In the genomic region with DNA sequence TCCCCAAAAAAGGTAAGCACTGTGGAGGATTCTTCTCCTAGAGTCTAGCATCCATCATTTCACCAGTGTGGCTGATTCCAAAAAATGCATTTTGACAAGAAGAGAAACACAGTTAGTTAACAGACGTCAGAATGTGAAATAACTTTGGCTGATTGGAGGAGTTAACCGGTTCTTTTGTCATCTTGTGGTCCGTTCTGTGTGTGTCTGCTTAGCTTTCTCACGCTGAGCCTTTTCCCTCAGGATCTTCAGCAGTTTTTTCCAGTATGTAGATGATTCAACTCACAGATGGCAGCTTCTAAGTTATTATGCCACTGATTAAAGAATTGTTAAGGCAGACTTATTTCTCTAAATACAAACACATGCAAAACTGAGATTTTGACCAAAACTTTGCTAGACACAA, we compare ENCODE assay signal across 16 cellular contexts.
DNase-seq lines count a peak whose midpoint lies in the region; ATAC-seq and TF ChIP-seq lines count a peak whose summit lies in the region.
"Had no signal": no experiment of that assay in that cellular context is flagged by ENCODE, and none has a peak within 500 bp of the region (broad histone marks: within the 10 kb centered on the region; RNA-seq: fewer than 3 reads in every experiment).

No MANE protein-coding gene starts in this region.

- peak; percentile 74 for DNase-seq in AG09309 (ENCODE audit: low read depth)
- DNase-seq in GM04503 (ENCODE audit: low read depth), result peak; percentile 58
- DNase-seq in cardiac fibroblast (ENCODE audit: low read depth in 2 of 2), result peak; percentile 45 to 74
- peak; percentile 17 for DNase-seq in kidney glomerular epithelial cell (lab: John Stamatoyannopoulos, UW)
- no peak for DNase-seq in SJCRH30
- DNase-seq in lower leg skin (ENCODE audit: low spot score in 2 of 2), result no peak
- DNase-seq in NCI-H510A treated with DMSO at 0.1 percent for 48 hours (lab: John Stamatoyannopoulos, UW), result no peak
- DNase-seq: KBM-7; NCI-H1436 treated with DMSO at 0.1 percent for 48 hours; NCI-H2081; NK-92 treated with Interleukin-12 subunit alpha and Interleukin-12 subunit beta, amount 100 ng/mL, for 24 hours; OCI-M1 had no signal

- no peak for ATAC-seq in HG03571 (IDR thresholded peaks at IDR 0.05; ENCODE audit: unreplicated experiment)
- ATAC-seq: HCT116 had no signal

- H3K9me3 ChIP-seq in SJCRH30 (replicated peaks), result no peaks in the 10 kb centered on the region
- H3K9me3 ChIP-seq: BLaER1 had no signal

- TF ChIP-seq CTCF in AG09309 (IDR thresholded peaks at IDR 0.05; ENCODE audit: control insufficient read depth, insufficient read depth, low read depth, low read length, missing control alignments) (no peak), cardiac fibroblast (IDR thresholded peaks at IDR 0.05; ENCODE audit: low read depth, low read length) (no peak), lower leg skin (IDR thresholded peaks at IDR 0.05) (no peak)

- no peak overlapping the region for H3K27ac ChIP-seq in SJCRH30
- H3K27ac ChIP-seq: BLaER1, RWPE1 had no signal

- WGBS in lower leg skin, 2 donors, result 49 to 53% methylated on average over 4 of the region's 4 CpGs

- H3K4me1 ChIP-seq in SJCRH30, result no peaks in the 10 kb centered on the region; the same call in 1 of the 2 replicates

- TF ChIP-seq POLR2A in lower leg skin (IDR thresholded peaks at IDR 0.05), result no peak

- no peak overlapping the region for H3K4me3 ChIP-seq in AG09309 (ENCODE audit: control insufficient read depth, low read depth, low read length)
- no peak overlapping the region for H3K4me3 ChIP-seq in cardiac fibroblast (replicated peaks in 1 of 2; ENCODE audit: low read depth in 2 of 2, low read length in 2 of 2)
- H3K4me3 ChIP-seq in SJCRH30, result no peak overlapping the region
- no peak overlapping the region for H3K4me3 ChIP-seq in lower leg skin (ENCODE audit: low read depth, poor library complexity, severe bottlenecking)
- H3K4me3 ChIP-seq: BLaER1 had no signal

- H3K27me3 ChIP-seq in SJCRH30, result no peaks in the 10 kb centered on the region
- H3K27me3 ChIP-seq: BLaER1 had no signal

- H3K36me3 ChIP-seq in SJCRH30, result no peaks in the 10 kb centered on the region
- H3K36me3 ChIP-seq: BLaER1 had no signal

- intact Hi-C loops in lower leg skin (cut with DNase I; ENCODE audit: low total_unique reads), result no loop called here

Comparison
In these comparisons a context has a peak if more than half of its experiments do, and no peak if none do; other contexts are left out.
1. DNase-seq: peak in AG09309 (single experiment), GM04503 (single experiment), cardiac fibroblast (2 of 2) and kidney glomerular epithelial cell (single experiment); none in SJCRH30 (0 of 2), lower leg skin (0 of 2) and NCI-H510A treated with DMSO at 0.1 percent for 48 hours (single experiment).